8 cellular contexts compared by ENCODE assay signal in genomic region chr16:72008424-72009216, GRCh38. TPM values are rescaled to one million over a fixed set of nuclear protein-coding genes. Genes with fewer than 3 reads are reported as not detected.
DNase-seq lines count a peak whose midpoint lies in the region; ATAC-seq and TF ChIP-seq lines count a peak whose summit lies in the region.

Gene DHODH (plus strand): TSS chr16:72008744. CDS start chr16:72008765, 21 bp downstream.

- H3K9me3 Mint-ChIP-seq in IgD-negative memory B cell, result no peaks in the 10 kb centered on the region

- H3K4me1 ChIP-seq in mucosa of descending colon (ENCODE audit: low read depth), result peaks cover 5% of the 10 kb centered on the region

- H3K27me3 Mint-ChIP-seq in IgD-negative memory B cell, result peaks cover 6% of the 10 kb centered on the region

- peaks cover 5 to 9% (median 7%) of the 10 kb centered on the region in 3 donors for H3K4me1 Mint-ChIP-seq in IgD-negative memory B cell

- H3K9me3 ChIP-seq in mucosa of descending colon, result no peaks in the 10 kb centered on the region

- DNase-seq in DMS153 (lab: John Stamatoyannopoulos, UW), result peak; percentile 97
- DNase-seq in OCI-M1 (lab: John Stamatoyannopoulos, UW), result peak; percentile 98
- DNase-seq in activated T-cell treated with anti-CD3 and anti-CD28 coated beads for 1 hour (ENCODE audit: low read depth), result peak; percentile 97
- DNase-seq in epithelial cell of esophagus (ENCODE audit: low read depth), result peak; percentile 99
- peak; percentile 96 to 99 (median 98) for DNase-seq in mucosa of descending colon
- peak; percentile 88 to 95 for DNase-seq in stimulated activated CD8-positive, alpha-beta memory T cell treated with anti-CD3 and anti-CD28 coated beads, Interleukin-4, amount 100 ng/mL, for 1 hour (ENCODE audit: low read depth in 2 of 2, low spot score in 1 of 2)

- peaks cover 1% of the 10 kb centered on the region for H3K36me3 Mint-ChIP-seq in IgD-negative memory B cell

- intact Hi-C loops in mucosa of descending colon (cut with DNase I, micrococcal nuclease), result no loop called here

- H3K27ac Mint-ChIP-seq in IgD-negative memory B cell, result peak within 1 kb of the TSS; percentile 54 to 96 (median 90)

- TF ChIP-seq CTCF in epithelial cell of esophagus (IDR thresholded peaks at IDR 0.05; ENCODE audit: insufficient read depth, low read depth, low read length, missing control alignments) (no peak), mucosa of descending colon (IDR thresholded peaks at IDR 0.05) (no peak)

- ATAC-seq in GM21576 (IDR thresholded peaks at IDR 0.05; ENCODE audit: unreplicated experiment) (peak; percentile 99), mucosa of descending colon (peak; percentile 100)

- H3K4me3 ChIP-seq in epithelial cell of esophagus (ENCODE audit: low read length), result peak within 1 kb of the TSS; percentile 85
- peak within 1 kb of the TSS; percentile 70 for H3K4me3 ChIP-seq in mucosa of descending colon

- peak within 1 kb of the TSS; percentile 83 to 96 (median 94) for H3K4me3 Mint-ChIP-seq in IgD-negative memory B cell

- peaks cover 5% of the 10 kb centered on the region for H3K36me3 ChIP-seq in mucosa of descending colon (ENCODE audit: low read depth)

RNA-seq across cellular contexts. Expression of gene DHODH, which starts in this region (rescaled TPM):
- 16.4 TPM for polyA plus RNA-seq in IgD-negative memory B cell
- 1 to 10 TPM; 5.9 to 8.3 (median 7.4) TPM for total RNA-seq in mucosa of descending colon

Comparison
In these comparisons a context has a peak if more than half of its experiments do, and no peak if none do; other contexts are left out.
1. Peak in every context shown above with its lines: DNase-seq, ATAC-seq and H3K4me3 ChIP-seq.